ENCODE assay signal across 21 cellular contexts in the genomic region with DNA sequence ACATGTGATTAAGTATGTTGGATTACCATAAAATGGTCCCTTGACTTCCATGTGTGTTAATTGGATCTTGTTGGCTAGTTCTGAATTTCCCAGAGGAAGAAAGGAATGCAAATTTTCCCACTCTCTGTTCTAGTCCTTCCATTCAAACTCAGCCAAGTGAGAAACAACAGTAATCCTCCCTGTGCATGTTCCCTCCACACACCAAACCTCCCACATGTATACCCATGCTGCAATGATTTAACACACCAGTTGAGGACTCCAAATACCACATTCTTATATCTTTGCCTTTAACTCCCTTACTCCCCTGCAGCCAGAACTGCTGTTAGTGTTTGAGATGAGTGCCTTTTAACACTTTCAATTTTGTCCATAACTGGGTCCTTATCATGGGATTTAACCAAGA.
"Had no signal": no experiment of that assay in that cellular context is flagged by ENCODE, and none has a peak within 500 bp of the region (broad histone marks: within the 10 kb centered on the region; RNA-seq: fewer than 3 reads in every experiment).

No MANE protein-coding gene starts in this region.

- H3K4me1 ChIP-seq: gastroesophageal sphincter, tibial nerve had no signal

- DNase-seq: activated CD4-positive, alpha-beta T cell treated with anti-CD3 and anti-CD28 coated beads, Interleukin-2, amount 10 ng/mL, durations not matched to agents 7 days and 5 days; activated CD8-positive, alpha-beta T cell treated with anti-CD3 and anti-CD28 coated beads, Interleukin-2, amount 10 ng/mL, durations not matched to agents 7 days and 5 days; activated naive CD4-positive, alpha-beta T cell treated with anti-CD3 and anti-CD28 coated beads for 36 hours; activated T-cell treated with anti-CD3 and anti-CD28 coated beads, Interleukin-2, amount 50 U/mL, for 24 hours; aorta; cerebellar nuclear complex; cortex of kidney; erythroblast; heart left ventricle; mesendoderm; naive thymus-derived CD8-positive, alpha-beta T cell; posterior cingulate gyrus; retina; stimulated activated CD4-positive, alpha-beta T cell treated with anti-CD3 and anti-CD28 coated beads, Interleukin-12 subunit alpha, Interleukin-12 subunit beta, amount 100 ng/mL, for 4 hours; stimulated activated CD4-positive, alpha-beta T cell treated with anti-CD3 and anti-CD28 coated beads, Interleukin-1b, Interleukin-23, amount 100 ng/mL, for 48 hours; stimulated activated CD8-positive, alpha-beta memory T cell treated with anti-CD3 and anti-CD28 coated beads, Interleukin-4, amount 100 ng/mL, for 48 hours; stimulated activated naive CD4-positive, alpha-beta T cell treated with Interleukin-2 at 50 U/mL for 16 hours; substantia nigra; T1000 had no signal

- H3K27ac ChIP-seq: gastroesophageal sphincter, heart left ventricle, tibial nerve had no signal

- H3K36me3 ChIP-seq: gastroesophageal sphincter, heart left ventricle, tibial nerve had no signal

- H3K9me3 ChIP-seq: gastroesophageal sphincter, heart left ventricle, tibial nerve had no signal

- H3K4me3 ChIP-seq: gastroesophageal sphincter, heart left ventricle, tibial nerve had no signal

- H3K27me3 ChIP-seq: gastroesophageal sphincter, heart left ventricle, tibial nerve had no signal
